ENCODE assay signal across 9 cellular contexts in the genomic region with DNA sequence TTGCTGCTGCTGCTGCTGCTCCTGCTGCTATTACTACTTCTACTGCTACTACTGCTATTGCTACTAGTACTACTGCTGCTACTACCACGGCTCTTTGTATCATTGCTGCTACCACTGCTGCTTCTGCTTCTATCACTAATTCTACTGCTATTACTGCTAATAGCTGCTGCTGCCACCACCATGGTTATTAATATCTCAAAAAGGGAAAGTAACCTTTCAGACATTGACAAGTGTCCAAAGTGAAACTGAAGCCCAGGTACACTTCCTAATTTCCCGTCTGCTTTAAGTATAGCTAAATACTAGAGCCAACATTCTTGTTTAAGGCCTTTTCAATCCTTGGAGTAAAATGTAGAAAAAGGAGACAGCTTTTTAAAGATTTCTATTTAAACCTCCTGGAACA. TPM values are rescaled to one million over a fixed set of nuclear protein-coding genes. Genes with fewer than 3 reads are reported as not detected.
A peak's percentile ranks its signal among the peaks of the same experiment; 100 is the strongest.
DNase-seq lines count a peak whose midpoint lies in the region; ATAC-seq, FAIRE-seq and TF ChIP-seq lines count a peak whose summit lies in the region.
"Had no signal": no experiment of that assay in that cellular context is flagged by ENCODE, and none has a peak within 500 bp of the region (broad histone marks: within the 10 kb centered on the region; RNA-seq: fewer than 3 reads in every experiment).

No MANE protein-coding gene starts in this region.

- WGBS in HepG2 (ENCODE audit: low lambda C conversion rate): 96% methylated on average over 2 of the region's 2 CpGs

- intact Hi-C loops in HepG2 (cut with micrococcal nuclease; ENCODE audit: unreplicated experiment): loop anchor here (5.0 kb wide), 1 partner anchor 63 kb away; no protein-coding TSS in a partner anchor

- no peaks in the 10 kb centered on the region for H4K20me1 ChIP-seq in HepG2 (ENCODE audit: insufficient read depth, low read length)

- FAIRE-seq in GM18507 (lab: Jason Lieb, UNC): peak; percentile 88
- no peak for FAIRE-seq in HepG2 (lab: Jason Lieb, UNC)

- in situ Hi-C loops in HepG2 (cut with HindIII; ENCODE audit: extremely low pct_ligation_motif_present, low pct_unique_long_range_greater_than_20kb): no loop called here

- no peak overlapping the region for H3K27ac ChIP-seq in HepG2 (ENCODE audit: extremely low read length, insufficient read depth, low read length)

- no peak for TF ChIP-seq RAD21 in HepG2 (CRISPR knock-in tag; IDR thresholded peaks at IDR 0.05)

- CTCF ChIA-PET in HepG2 (lab: Yijun Ruan, JAX; ENCODE audit: low intra/inter-chr PET ratio, low total read pairs): no interaction called here

- TF ChIP-seq EP300 in HepG2 (IDR thresholded peaks at IDR 0.05; ENCODE audit: low read depth in 2 of 2, low read length in 2 of 2) (no peak), HepG2 (CRISPR knock-in tag; IDR thresholded peaks at IDR 0.05; ENCODE audit: borderline replicate concordance) (no peak)

- H3K27ac Mint-ChIP-seq in glutamatergic neuron (ENCODE audit: unreplicated experiment): no peak overlapping the region
- H3K27ac Mint-ChIP-seq in naive thymus-derived CD8-positive, alpha-beta T cell: no peak overlapping the region
- H3K27ac Mint-ChIP-seq: T-helper 1 cell treated with Interleukin-12 subunit alpha and Interleukin-12 subunit beta and Interleukin-4 antibody, amounts not matched to agents 30 μg/mL and 1 μg/mL, for 36 hours had no signal

- H3K36me3 Mint-ChIP-seq in glutamatergic neuron (ENCODE audit: unreplicated experiment): no peaks in the 10 kb centered on the region
- no peaks in the 10 kb centered on the region for H3K36me3 Mint-ChIP-seq in naive thymus-derived CD8-positive, alpha-beta T cell

- TF ChIP-seq CTCF in HepG2 (CRISPR knock-in tag; IDR thresholded peaks at IDR 0.05) (no peak), glutamatergic neuron (IDR thresholded peaks at IDR 0.05; ENCODE audit: partially characterized antibody, unreplicated experiment) (no peak)

- DNase-seq in GM18507 (ENCODE audit: extremely low spot score, insufficient read length, low read depth) (peak; percentile 3), HepG2 (ENCODE audit: low spot score) (no peak), glutamatergic neuron (no peak), NK-92 (lab: John Stamatoyannopoulos, UW; ENCODE audit: unreplicated experiment) (no peak), Kasumi-1 (lab: John Stamatoyannopoulos, UW) (no peak)
- no peak for DNase-seq in naive thymus-derived CD8-positive, alpha-beta T cell

- no peaks in the 10 kb centered on the region for H3K79me2 ChIP-seq in HepG2 (ENCODE audit: insufficient read depth, low read length)

- POLR2A ChIA-PET in HepG2 (lab: Yijun Ruan, JAX): no interaction called here
- POLR2A ChIA-PET in naive thymus-derived CD8-positive, alpha-beta T cell (lab: Charles Lee): no interaction called here

- TF ChIP-seq POLR2A in HepG2 (IDR thresholded peaks at IDR 0.05; ENCODE audit: insufficient read depth in 1 of 2, low read depth in 2 of 2, low read length in 2 of 2): no peak

- H3K9ac ChIP-seq in HepG2 (ENCODE audit: insufficient read depth, low read depth, low read length): no peak overlapping the region

- peaks cover 1% of the 10 kb centered on the region for H3K27me3 Mint-ChIP-seq in glutamatergic neuron (ENCODE audit: unreplicated experiment)
- peaks cover 0 to 4% (median 0%) of the 10 kb centered on the region in 5 donors for H3K27me3 Mint-ChIP-seq in naive thymus-derived CD8-positive, alpha-beta T cell

- peak overlapping the region; percentile 66 for H2AFZ ChIP-seq in HepG2 (ENCODE audit: low read length)

- H3K4me3 ChIP-seq in HepG2 (replicated peaks in 1 of 3; ENCODE audit: insufficient read depth in 1 of 3, low read depth in 2 of 3, low read length in 3 of 3): no peak overlapping the region

- H3K36me3 ChIP-seq in HepG2 (replicated peaks in 1 of 2; ENCODE audit: control insufficient read depth in 1 of 2, insufficient read depth in 2 of 2, low read length in 2 of 2): no peaks in the 10 kb centered on the region

- H3K4me1 ChIP-seq in HepG2 (ENCODE audit: insufficient read depth, low read length): peaks cover 57% of the 10 kb centered on the region

- H3K9me3 Mint-ChIP-seq in glutamatergic neuron (ENCODE audit: unreplicated experiment): no peaks in the 10 kb centered on the region
- no peaks in the 10 kb centered on the region for H3K9me3 Mint-ChIP-seq in naive thymus-derived CD8-positive, alpha-beta T cell
- H3K9me3 Mint-ChIP-seq: T-helper 1 cell treated with Interleukin-12 subunit alpha and Interleukin-12 subunit beta and Interleukin-4 antibody, amounts not matched to agents 30 μg/mL and 1 μg/mL, for 36 hours had no signal

- peak; percentile 73 for ATAC-seq in GM21737 (IDR thresholded peaks at IDR 0.05; ENCODE audit: unreplicated experiment)
- peak; percentile 68 for ATAC-seq in HG03460 (IDR thresholded peaks at IDR 0.05; ENCODE audit: unreplicated experiment)
- no peak for ATAC-seq in HepG2
- no peak for ATAC-seq in naive thymus-derived CD8-positive, alpha-beta T cell

- H3K4me2 ChIP-seq in HepG2 (ENCODE audit: low read depth, low read length): 0 out of 2 replicates have a peak overlapping the region, but pooled peaks have one; percentile 20

- no TSS peak for BruUV-seq in HepG2 (replicated peaks; lab: Mats Ljungman, UMichigan)

- H3K4me1 Mint-ChIP-seq in glutamatergic neuron (ENCODE audit: low read depth, unreplicated experiment): peaks cover 6% of the 10 kb centered on the region
- H3K4me1 Mint-ChIP-seq in naive thymus-derived CD8-positive, alpha-beta T cell: peaks cover 0 to 11% (median 0%) of the 10 kb centered on the region in 4 donors

- no peak overlapping the region for H3K4me3 Mint-ChIP-seq in glutamatergic neuron (ENCODE audit: unreplicated experiment)
- H3K4me3 Mint-ChIP-seq in naive thymus-derived CD8-positive, alpha-beta T cell: no peak overlapping the region
- H3K4me3 Mint-ChIP-seq: T-helper 1 cell treated with Interleukin-12 subunit alpha and Interleukin-12 subunit beta and Interleukin-4 antibody, amounts not matched to agents 30 μg/mL and 1 μg/mL, for 36 hours had no signal

- H3K27me3 ChIP-seq in HepG2 (ENCODE audit: control insufficient read depth in 1 of 2, insufficient read depth in 2 of 2, low read length in 2 of 2): no peaks in the 10 kb centered on the region

- H3K9me3 ChIP-seq in HepG2 (ENCODE audit: low read length): no peaks in the 10 kb centered on the region

TF ChIP-seq in HepG2, 621 proteins besides CTCF, POLR2A, EP300 and RAD21:
- TF ChIP-seq MEIS1 (CRISPR knock-in tag; IDR thresholded peaks at IDR 0.05; ENCODE audit: borderline replicate concordance): no peak
- TF ChIP-seq, protein P1, sequence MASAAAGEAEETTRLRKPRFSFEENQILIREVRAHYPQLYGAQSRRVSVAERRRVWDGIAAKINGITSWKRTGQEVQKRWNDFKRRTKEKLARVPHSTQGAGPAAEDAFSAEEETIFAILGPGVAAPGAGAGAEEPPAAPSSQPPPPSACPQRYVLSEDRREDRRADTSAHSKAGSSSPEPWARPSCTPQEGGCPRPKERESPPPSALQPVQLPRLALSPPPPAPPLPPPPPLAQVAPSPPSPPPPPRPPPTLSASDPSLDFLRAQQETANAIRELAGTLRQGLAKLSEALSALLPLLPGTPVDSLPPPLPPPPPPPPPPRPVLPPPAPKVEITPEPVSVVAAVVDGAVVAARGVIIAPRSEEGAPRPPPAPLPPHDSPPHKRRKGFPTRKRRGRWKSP (CRISPR knock-in tag; IDR thresholded peaks at IDR 0.05): 0 out of 2 replicates have a peak, but pooled peaks have one; percentile 20

RNA-seq across cellular contexts. Expression of gene EHBP1, which starts 45.4 kb away (rescaled TPM):
- total RNA-seq in HepG2 (2016; rRNA removed; fragmentation: Illumina TruSeq; extraction: Trizol) (93.5 and 122 TPM in 2 replicates), glutamatergic neuron (ENCODE audit: unreplicated experiment) (63.4 TPM)
- 97.2 and 110 TPM in 2 replicates for total RNA-seq in HepG2 (2016; cell fraction: cytosol; rRNA removed; fragmentation: Illumina TruSeq; extraction: Trizol; ENCODE audit: low read depth)
- 95.7 and 116 TPM in 2 replicates for total RNA-seq in HepG2 (2016; cell fraction: insoluble cytoplasmic fraction; rRNA removed; fragmentation: Illumina TruSeq; extraction: Trizol)
- 85.7 and 89.7 TPM in 2 replicates for total RNA-seq in HepG2 (2016; cell fraction: membrane; rRNA removed; fragmentation: Illumina TruSeq; extraction: Trizol)
- 203 and 204 TPM in 2 replicates for total RNA-seq in HepG2 (2016; cell fraction: nucleus; rRNA removed; fragmentation: Illumina TruSeq; extraction: Trizol)
- polyA plus RNA-seq in HepG2 (2011; rRNA removed): 133 and 146 TPM in 2 replicates
- polyA plus RNA-seq in HepG2 (2011; cell fraction: cytosol; rRNA removed): 63.6 and 104 TPM in 2 replicates
- 143 and 176 TPM in 2 replicates for polyA plus RNA-seq in HepG2 (2011; cell fraction: nucleus; rRNA removed)
- 168 and 275 TPM in 2 replicates for polyA plus RNA-seq in HepG2 (2012)
- 15.0 and 16.3 TPM in 2 replicates for polyA plus RNA-seq in HepG2 (2016; cell fraction: cytosol; fragmentation: Illumina TruSeq; extraction: Trizol; ENCODE audit: low read depth)
- polyA plus RNA-seq in HepG2 (2016; cell fraction: insoluble cytoplasmic fraction; fragmentation: Illumina TruSeq; extraction: Trizol; ENCODE audit: low read depth): 115 and 119 TPM in 2 replicates
- 32.6 and 37.1 TPM in 2 replicates for polyA plus RNA-seq in HepG2 (2016; cell fraction: membrane; fragmentation: Illumina TruSeq; extraction: Trizol; ENCODE audit: low read depth)
- polyA plus RNA-seq in HepG2 (2016; cell fraction: nucleus; fragmentation: Illumina TruSeq; extraction: Trizol; ENCODE audit: insufficient read depth, low read depth): 123 and 129 TPM in 2 replicates
- 26.4 and 224 TPM in 2 replicates for polyA minus RNA-seq in HepG2 (2011; rRNA and poly(A)+ RNA removed; ENCODE audit: low replicate concordance)
- 152 and 197 TPM in 2 replicates for polyA minus RNA-seq in HepG2 (2011; cell fraction: cytosol; rRNA and poly(A)+ RNA removed)
- polyA minus RNA-seq in HepG2 (2011; cell fraction: nucleus; rRNA and poly(A)+ RNA removed): 1,403 and 1,733 TPM in 2 replicates
- 10 to 100 TPM; 29.2 to 30.8 TPM for total RNA-seq in naive thymus-derived CD8-positive, alpha-beta T cell
- polyA plus RNA-seq in naive thymus-derived CD8-positive, alpha-beta T cell: 10 to 100 TPM in 1 of 3 donors, 1 to 10 TPM in 2; 9.8 to 10.3 (median 9.9) TPM

Comparison
In these comparisons a context has a peak if more than half of its experiments do, and no peak if none do; other contexts are left out.
1. ATAC-seq: peak in GM21737 (single experiment) and HG03460 (single experiment); none in HepG2 (single experiment) and naive thymus-derived CD8-positive, alpha-beta T cell (0 of 2).